ENCODE assay signal across 14 cellular contexts in the genomic region with DNA sequence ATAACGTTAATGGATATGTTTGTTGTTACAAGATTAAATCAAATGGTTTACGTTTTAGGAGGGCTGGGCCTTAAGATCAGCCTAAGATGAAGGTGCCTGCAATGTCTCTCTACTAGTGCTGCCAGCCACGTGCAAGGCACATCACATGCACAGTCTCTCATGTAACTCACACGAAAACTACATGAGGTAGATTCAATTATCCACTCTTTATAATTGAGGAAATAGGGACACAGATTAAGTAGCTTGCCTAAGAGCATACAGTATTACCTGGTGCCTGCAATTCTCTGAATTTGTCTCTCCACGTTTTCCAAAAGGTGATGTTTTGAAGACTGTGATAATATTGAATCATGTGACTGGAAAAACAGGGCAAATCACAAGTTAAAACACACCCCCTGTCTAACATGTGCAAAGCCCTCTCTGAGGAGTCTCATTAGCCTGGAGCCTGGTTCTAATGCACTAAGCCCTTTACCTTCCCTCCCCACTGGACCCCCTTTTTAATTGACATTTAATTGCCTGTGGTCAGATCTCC. TPM values are rescaled to one million over a fixed set of nuclear protein-coding genes. Genes with fewer than 3 reads are reported as not detected.
DNase-seq lines count a peak whose midpoint lies in the region; TF ChIP-seq lines count a peak whose summit lies in the region.
"Had no signal": no experiment of that assay in that cellular context is flagged by ENCODE, and none has a peak within 500 bp of the region (broad histone marks: within the 10 kb centered on the region; RNA-seq: fewer than 3 reads in every experiment).

No MANE protein-coding gene starts in this region.

- H3K9me3 ChIP-seq in BE2C = no peaks in the 10 kb centered on the region
- H3K9me3 ChIP-seq in HUES48 (ENCODE audit: control insufficient read depth, insufficient read depth, low read length) = no peaks in the 10 kb centered on the region
- no peaks in the 10 kb centered on the region for H3K9me3 ChIP-seq in ascending aorta

- no peaks in the 10 kb centered on the region for H3K27me3 Mint-ChIP-seq in osteocyte (ENCODE audit: unreplicated experiment)
- H3K27me3 Mint-ChIP-seq in glutamatergic neuron (ENCODE audit: unreplicated experiment) = no peaks in the 10 kb centered on the region

- peak overlapping the region; percentile 41 for H3K4me3 ChIP-seq in BE2C (ENCODE audit: low read depth, low read length)
- H3K4me3 ChIP-seq in HUES48 (ENCODE audit: low read depth, low read length) = no peak overlapping the region
- peak overlapping the region in 1 of 2 donors; percentile 7 for H3K4me3 ChIP-seq in ascending aorta

- no peak overlapping the region for H3K9ac ChIP-seq in HUES48 (ENCODE audit: low read depth, low read length)

- H3K9me3 Mint-ChIP-seq in osteocyte (ENCODE audit: unreplicated experiment) (no peaks in the 10 kb centered on the region), glutamatergic neuron (ENCODE audit: unreplicated experiment) (no peaks in the 10 kb centered on the region)
- H3K9me3 Mint-ChIP-seq: activated naive CD4-positive, alpha-beta T cell treated with anti-CD3 and anti-CD28 coated beads, Interleukin-2, amount 50 U/mL, for 24 hours had no signal

- H3K27ac ChIP-seq in HUES48 (ENCODE audit: low read depth, low read length) = peak overlapping the region; percentile 26
- H3K27ac ChIP-seq in ascending aorta = peak overlapping the region; percentile 21 to 74
- H3K27ac ChIP-seq: C4-2B, VCaP had no signal

- peak; percentile 56 for DNase-seq in BE2C
- DNase-seq in ascending aorta (ENCODE audit: low spot score in 2 of 2) = no peak
- DNase-seq in osteocyte (ENCODE audit: extremely low spot score, unreplicated experiment) = no peak
- DNase-seq in activated effector memory CD4-positive, alpha-beta T cell treated with anti-CD3 and anti-CD28 coated beads, Interleukin-2, amount 50 U/mL, for 16 hours = no peak
- DNase-seq in activated CD4-positive, CD25-positive, alpha-beta regulatory T cell (lab: John Stamatoyannopoulos, UW) = no peak
- DNase-seq in iPS-NIHi11 (ENCODE audit: low spot score) = no peak
- no peak for DNase-seq in glutamatergic neuron
- DNase-seq: cerebellar nuclear complex, NCI-H510A treated with DMSO at 0.1 percent for 48 hours, SIG-M5 had no signal

- no peak overlapping the region for H3K4me3 Mint-ChIP-seq in osteocyte (ENCODE audit: unreplicated experiment)
- no peak overlapping the region for H3K4me3 Mint-ChIP-seq in glutamatergic neuron (ENCODE audit: unreplicated experiment)
- H3K4me3 Mint-ChIP-seq: activated naive CD4-positive, alpha-beta T cell treated with anti-CD3 and anti-CD28 coated beads, Interleukin-2, amount 50 U/mL, for 24 hours had no signal

- H3K27me3 ChIP-seq in BE2C (no peaks in the 10 kb centered on the region), HUES48 (ENCODE audit: control insufficient read depth, insufficient read depth, low read length) (no peaks in the 10 kb centered on the region), ascending aorta (no peaks in the 10 kb centered on the region)

- peaks cover 56% of the 10 kb centered on the region for H3K4me1 Mint-ChIP-seq in osteocyte (ENCODE audit: unreplicated experiment)
- H3K4me1 Mint-ChIP-seq in glutamatergic neuron (ENCODE audit: low read depth, unreplicated experiment) = peaks cover 28% of the 10 kb centered on the region
- H3K4me1 Mint-ChIP-seq: activated naive CD4-positive, alpha-beta T cell treated with anti-CD3 and anti-CD28 coated beads, Interleukin-2, amount 50 U/mL, for 24 hours had no signal

- H3K4me1 ChIP-seq in BE2C = peaks cover 16% of the 10 kb centered on the region
- peaks cover 33% of the 10 kb centered on the region for H3K4me1 ChIP-seq in HUES48 (ENCODE audit: control insufficient read depth, insufficient read depth, low read length)
- H3K4me1 ChIP-seq in ascending aorta = peaks cover 16 to 39% of the 10 kb centered on the region in 2 donors

- peak overlapping the region; percentile 92 for H3K27ac Mint-ChIP-seq in osteocyte (ENCODE audit: unreplicated experiment)
- H3K27ac Mint-ChIP-seq in glutamatergic neuron (ENCODE audit: unreplicated experiment) = no peak overlapping the region
- H3K27ac Mint-ChIP-seq: activated naive CD4-positive, alpha-beta T cell treated with anti-CD3 and anti-CD28 coated beads, Interleukin-2, amount 50 U/mL, for 24 hours had no signal

- TF ChIP-seq CTCF in BE2C (IDR thresholded peaks at IDR 0.05; ENCODE audit: low read depth, low read length) (no peak), ascending aorta (IDR thresholded peaks at IDR 0.05) (no peak), osteocyte (IDR thresholded peaks at IDR 0.05) (no peak), glutamatergic neuron (IDR thresholded peaks at IDR 0.05; ENCODE audit: partially characterized antibody, unreplicated experiment) (no peak)

- H3K36me3 Mint-ChIP-seq in osteocyte (ENCODE audit: unreplicated experiment) (no peaks in the 10 kb centered on the region), glutamatergic neuron (ENCODE audit: unreplicated experiment) (no peaks in the 10 kb centered on the region)
- H3K36me3 Mint-ChIP-seq: activated naive CD4-positive, alpha-beta T cell treated with anti-CD3 and anti-CD28 coated beads, Interleukin-2, amount 50 U/mL, for 24 hours had no signal

- no peaks in the 10 kb centered on the region for H3K36me3 ChIP-seq in BE2C
- no peaks in the 10 kb centered on the region for H3K36me3 ChIP-seq in HUES48 (ENCODE audit: control insufficient read depth, insufficient read depth, low read length)
- H3K36me3 ChIP-seq in ascending aorta = no peaks in the 10 kb centered on the region

- intact Hi-C loops in ascending aorta (cut with DNase I) = no loop called here

RNA-seq across cellular contexts. Expression of a gene that starts 14.6 kb away (rescaled TPM):
- polyA plus RNA-seq in BE2C (2012; ENCODE audit: insufficient read depth, insufficient read length, low read depth) = 252 TPM
- 185 TPM for total RNA-seq in ascending aorta
- total RNA-seq in osteocyte = 183 and 197 TPM in 2 replicates
- 269 TPM for total RNA-seq in glutamatergic neuron (ENCODE audit: unreplicated experiment)
